In the genomic region with DNA sequence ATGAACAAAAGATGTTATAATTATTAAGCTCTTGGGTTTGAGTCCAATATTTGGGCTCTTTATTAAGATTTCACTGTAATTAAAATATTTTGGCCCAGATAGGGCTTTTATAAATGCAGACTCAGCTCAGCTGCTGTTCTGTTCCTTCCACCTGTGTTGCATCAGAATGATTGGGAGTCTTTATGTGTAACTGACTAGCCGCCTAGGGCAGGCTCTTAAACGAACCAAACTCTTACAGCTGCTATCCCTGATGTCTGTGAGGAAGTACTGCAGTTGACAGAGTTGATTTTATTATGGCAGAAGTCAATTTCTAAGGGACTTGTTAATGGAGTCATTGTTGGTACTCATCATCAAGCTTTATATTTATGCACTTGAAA, we compare ENCODE assay signal across 20 cellular contexts.
DNase-seq lines count a peak whose midpoint lies in the region; ATAC-seq, FAIRE-seq and TF ChIP-seq lines count a peak whose summit lies in the region.
"Had no signal": no experiment of that assay in that cellular context is flagged by ENCODE, and none has a peak within 500 bp of the region (broad histone marks: within the 10 kb centered on the region; RNA-seq: fewer than 3 reads in every experiment).

No MANE protein-coding gene starts in this region.

- no peaks in the 10 kb centered on the region for H4K20me1 ChIP-seq in HepG2 (ENCODE audit: insufficient read depth, low read length)
- H4K20me1 ChIP-seq: BLaER1 treated with 17β-estradiol and CSF1 and Interleukin-3, amounts not matched to agents 10 nM and 100 nM had no signal

- ATAC-seq in right lobe of liver (peak; percentile 32 to 67 (median 52)), HepG2 (no peak), HG03378 (IDR thresholded peaks at IDR 0.05; ENCODE audit: unreplicated experiment) (peak; percentile 8), WTC11 (peak; percentile 50; the same call in 1 of the 2 replicates), GM21737 (IDR thresholded peaks at IDR 0.05; ENCODE audit: unreplicated experiment) (no peak)
- ATAC-seq: activated T-cell treated with anti-CD3 and anti-CD28 coated beads, Interleukin-2, amount 50 U/mL, for 4 hours had no signal

- 14% methylated on average over 2 of the region's 2 CpGs for WGBS in right lobe of liver (ENCODE audit: insufficient coverage, low coverage, low lambda C conversion rate, missing lambda C conversion rate)
- WGBS in HepG2 (ENCODE audit: low lambda C conversion rate), result 75% methylated on average over 2 of the region's 2 CpGs

- intact Hi-C loops in right lobe of liver (cut with DNase I) (no loop called here), HepG2 (cut with micrococcal nuclease; ENCODE audit: unreplicated experiment) (loop anchor here (1.0 to 10.0 kb wide), 2 partner anchors 968 to 1561 kb away; no protein-coding TSS in a partner anchor)

- H3K4me1 ChIP-seq in right lobe of liver (peaks cover 0 to 10% (median 0%) of the 10 kb centered on the region in 4 donors), HepG2 (ENCODE audit: insufficient read depth, low read length) (no peaks in the 10 kb centered on the region)
- H3K4me1 ChIP-seq: A549; BLaER1 treated with 17β-estradiol and CSF1 and Interleukin-3, amounts not matched to agents 10 nM and 100 nM; HAP-1; heart right ventricle; upper lobe of right lung had no signal

- peaks cover 0 to 4% (median 0%) of the 10 kb centered on the region in 4 donors for H3K36me3 ChIP-seq in right lobe of liver
- no peaks in the 10 kb centered on the region for H3K36me3 ChIP-seq in HepG2 (replicated peaks in 1 of 2; ENCODE audit: control insufficient read depth in 1 of 2, insufficient read depth in 2 of 2, low read length in 2 of 2)
- H3K36me3 ChIP-seq: BLaER1 treated with 17β-estradiol and CSF1 and Interleukin-3, amounts not matched to agents 10 nM and 100 nM; HAP-1 had no signal

- H3K27ac ChIP-seq in right lobe of liver, result no peak overlapping the region
- no peak overlapping the region for H3K27ac ChIP-seq in HepG2 (ENCODE audit: extremely low read length, insufficient read depth, low read length)
- H3K27ac ChIP-seq: A549; BLaER1 treated with 17β-estradiol and CSF1 and Interleukin-3, amounts not matched to agents 10 nM and 100 nM; heart right ventricle; SK-N-MC; upper lobe of right lung had no signal

- no peak for TF ChIP-seq RAD21 in HepG2 (CRISPR knock-in tag; IDR thresholded peaks at IDR 0.05)

- H3K9me3 ChIP-seq in right lobe of liver (no peaks in the 10 kb centered on the region), HepG2 (ENCODE audit: low read length) (no peaks in the 10 kb centered on the region)
- H3K9me3 ChIP-seq: A549; BLaER1 treated with 17β-estradiol and CSF1 and Interleukin-3, amounts not matched to agents 10 nM and 100 nM; HAP-1; heart right ventricle; upper lobe of right lung had no signal

- no peaks in the 10 kb centered on the region for H3K9me3 Mint-ChIP-seq in WTC11
- H3K9me3 Mint-ChIP-seq: activated naive CD4-positive, alpha-beta T cell treated with anti-CD3 and anti-CD28 coated beads, Interleukin-2, amount 50 U/mL, for 24 hours; activated T-cell treated with anti-CD3 and anti-CD28 coated beads, Interleukin-2, amount 50 U/mL, for 4 hours; T-helper 2 cell treated with Interferon-gamma antibody and Interleukin-4, amounts not matched to agents 5 μg/mL and 100 μg/mL, for 36 hours had no signal

- H3K36me3 Mint-ChIP-seq in WTC11, result peaks cover 5% of the 10 kb centered on the region
- H3K36me3 Mint-ChIP-seq: activated naive CD4-positive, alpha-beta T cell treated with anti-CD3 and anti-CD28 coated beads, Interleukin-2, amount 50 U/mL, for 24 hours had no signal

- H2AFZ ChIP-seq in HepG2 (ENCODE audit: low read length), result no peak overlapping the region

- DNase-seq in right lobe of liver, result no peak
- no peak for DNase-seq in HepG2 (ENCODE audit: low spot score)
- no peak for DNase-seq in WTC11 (ENCODE audit: low spot score)
- DNase-seq in activated T-cell treated with anti-CD3 and anti-CD28 coated beads, Interleukin-2, amount 50 U/mL, for 48 hours, result no peak
- DNase-seq in Kasumi-1 (lab: John Stamatoyannopoulos, UW), result no peak
- no peak for DNase-seq in cerebellum (ENCODE audit: low spot score)
- DNase-seq: activated CD4-positive, CD25-positive, alpha-beta regulatory T cell treated with anti-CD3 and anti-CD28 coated beads, Interleukin-2, amount 50 U/mL, for 72 hours; activated T-cell treated with anti-CD3 and anti-CD28 coated beads, Interleukin-2, amount 50 U/mL, for 4 hours; heart right ventricle; stimulated activated CD8-positive, alpha-beta memory T cell treated with anti-CD3 and anti-CD28 coated beads, Interleukin-4, amount 100 ng/mL, for 48 hours; upper lobe of right lung had no signal

- no peak overlapping the region for H3K4me2 ChIP-seq in HepG2 (ENCODE audit: low read depth, low read length)
- H3K4me2 ChIP-seq: A549 had no signal

- H3K9ac ChIP-seq in HepG2 (ENCODE audit: insufficient read depth, low read depth, low read length), result no peak overlapping the region
- H3K9ac ChIP-seq: BLaER1 treated with 17β-estradiol and CSF1 and Interleukin-3, amounts not matched to agents 10 nM and 100 nM had no signal

- no peak overlapping the region for H3K4me3 Mint-ChIP-seq in WTC11
- H3K4me3 Mint-ChIP-seq: activated naive CD4-positive, alpha-beta T cell treated with anti-CD3 and anti-CD28 coated beads, Interleukin-2, amount 50 U/mL, for 24 hours; activated T-cell treated with anti-CD3 and anti-CD28 coated beads, Interleukin-2, amount 50 U/mL, for 4 hours; T-helper 2 cell treated with Interferon-gamma antibody and Interleukin-4, amounts not matched to agents 5 μg/mL and 100 μg/mL, for 36 hours had no signal

- H3K4me1 Mint-ChIP-seq in WTC11, result peaks cover 3% of the 10 kb centered on the region; the same call in 1 of the 2 replicates
- H3K4me1 Mint-ChIP-seq: activated naive CD4-positive, alpha-beta T cell treated with anti-CD3 and anti-CD28 coated beads, Interleukin-2, amount 50 U/mL, for 24 hours had no signal

- no peak for TF ChIP-seq EP300 in HepG2 (IDR thresholded peaks at IDR 0.05; ENCODE audit: low read depth in 2 of 2, low read length in 2 of 2)
- no peak for TF ChIP-seq EP300 in HepG2 (CRISPR knock-in tag; IDR thresholded peaks at IDR 0.05; ENCODE audit: borderline replicate concordance)

- no peak for FAIRE-seq in HepG2 (lab: Jason Lieb, UNC)
- FAIRE-seq: A549, colon had no signal

- TF ChIP-seq POLR2A in right lobe of liver (IDR thresholded peaks at IDR 0.05), result no peak
- no peak for TF ChIP-seq POLR2A in HepG2 (IDR thresholded peaks at IDR 0.05; ENCODE audit: insufficient read depth in 1 of 2, low read depth in 2 of 2, low read length in 2 of 2)

- POLR2A ChIA-PET in HepG2 (lab: Yijun Ruan, JAX) (interaction anchor here (0.8 kb wide), 1 partner anchor 13 kb away, joined by 6 read pairs; no protein-coding TSS in a partner anchor), WTC11 (lab: Charles Lee) (interaction anchor here (0.7 kb wide), 1 partner anchor 38 kb away, joined by 3 read pairs; no protein-coding TSS in a partner anchor)

- CTCF ChIA-PET in HepG2 (lab: Yijun Ruan, JAX; ENCODE audit: low intra/inter-chr PET ratio, low total read pairs) (interaction anchor here (1.8 kb wide), 1 partner anchor 968 kb away, joined by 7 read pairs; no protein-coding TSS in a partner anchor), WTC11 (lab: Charles Lee) (interaction anchor here (0.8 to 4.4 kb wide), 18 partner anchors 14 to 968 kb away, joined by 3 to 34 read pairs (median 4); no protein-coding TSS in a partner anchor)

- 0 out of 2 replicates have a peak overlapping the region, but pooled peaks have one; percentile 49 for H3K27ac Mint-ChIP-seq in WTC11
- H3K27ac Mint-ChIP-seq: activated naive CD4-positive, alpha-beta T cell treated with anti-CD3 and anti-CD28 coated beads, Interleukin-2, amount 50 U/mL, for 24 hours; T-helper 2 cell treated with Interferon-gamma antibody and Interleukin-4, amounts not matched to agents 5 μg/mL and 100 μg/mL, for 36 hours had no signal

- TF ChIP-seq CTCF in right lobe of liver (IDR thresholded peaks at IDR 0.05) (no peak), HepG2 (CRISPR knock-in tag; IDR thresholded peaks at IDR 0.05) (no peak), WTC11 (IDR thresholded peaks at IDR 0.05) (no peak)

- no peaks in the 10 kb centered on the region for H3K79me2 ChIP-seq in HepG2 (ENCODE audit: insufficient read depth, low read length)

- no peaks in the 10 kb centered on the region for H3K27me3 Mint-ChIP-seq in WTC11 (ENCODE audit: low read depth)

- in situ Hi-C loops in HepG2 (cut with HindIII; ENCODE audit: extremely low pct_ligation_motif_present, low pct_unique_long_range_greater_than_20kb), result no loop called here

- H3K4me3 ChIP-seq in right lobe of liver, result no peak overlapping the region
- no peak overlapping the region for H3K4me3 ChIP-seq in HepG2 (replicated peaks in 1 of 3; ENCODE audit: insufficient read depth in 1 of 3, low read depth in 2 of 3, low read length in 3 of 3)
- H3K4me3 ChIP-seq: A549; BLaER1 treated with 17β-estradiol and CSF1 and Interleukin-3, amounts not matched to agents 10 nM and 100 nM; HAP-1; heart right ventricle; SK-N-MC; upper lobe of right lung had no signal

- no peaks in the 10 kb centered on the region for H3K27me3 ChIP-seq in right lobe of liver
- H3K27me3 ChIP-seq in HepG2 (ENCODE audit: control insufficient read depth in 1 of 2, insufficient read depth in 2 of 2, low read length in 2 of 2), result no peaks in the 10 kb centered on the region
- H3K27me3 ChIP-seq: BLaER1 treated with 17β-estradiol and CSF1 and Interleukin-3, amounts not matched to agents 10 nM and 100 nM; heart right ventricle; upper lobe of right lung had no signal

- no TSS peak for BruUV-seq in HepG2 (replicated peaks; lab: Mats Ljungman, UMichigan)

TF ChIP-seq in WTC11, 78 proteins besides CTCF, POLR2A, EP300 and RAD21 (continues in another document):
- no peak for TF ChIP-seq NR2C2 (CRISPR knock-in tag; IDR thresholded peaks at IDR 0.05)
- TF ChIP-seq ZNF121 (CRISPR knock-in tag; IDR thresholded peaks at IDR 0.05), result no peak
- no peak for TF ChIP-seq ZNF423 (CRISPR knock-in tag; IDR thresholded peaks at IDR 0.05)
- TF ChIP-seq, protein P1, sequence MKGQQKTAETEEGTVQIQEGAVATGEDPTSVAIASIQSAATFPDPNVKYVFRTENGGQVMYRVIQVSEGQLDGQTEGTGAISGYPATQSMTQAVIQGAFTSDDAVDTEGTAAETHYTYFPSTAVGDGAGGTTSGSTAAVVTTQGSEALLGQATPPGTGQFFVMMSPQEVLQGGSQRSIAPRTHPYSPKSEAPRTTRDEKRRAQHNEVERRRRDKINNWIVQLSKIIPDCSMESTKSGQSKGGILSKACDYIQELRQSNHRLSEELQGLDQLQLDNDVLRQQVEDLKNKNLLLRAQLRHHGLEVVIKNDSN (CRISPR knock-in tag; IDR thresholded peaks at IDR 0.05), result no peak
- TF ChIP-seq, protein P2, sequence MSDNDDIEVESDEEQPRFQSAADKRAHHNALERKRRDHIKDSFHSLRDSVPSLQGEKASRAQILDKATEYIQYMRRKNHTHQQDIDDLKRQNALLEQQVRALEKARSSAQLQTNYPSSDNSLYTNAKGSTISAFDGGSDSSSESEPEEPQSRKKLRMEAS (CRISPR knock-in tag; IDR thresholded peaks at IDR 0.05), result no peak
- no peak for TF ChIP-seq CREB1 (CRISPR knock-in tag; IDR thresholded peaks at IDR 0.05)

Comparison
In these comparisons a context has a peak if more than half of its experiments do, and no peak if none do; other contexts are left out.
1. ATAC-seq: peak in right lobe of liver (4 of 4), HG03378 (single experiment) and WTC11 (single experiment); none in HepG2 (single experiment) and GM21737 (single experiment).